In genomic region chr6:31403283-31403989, GRCh38 we compare ENCODE assay signal across 7 cellular contexts. TPM values are rescaled to one million over a fixed set of nuclear protein-coding genes. Genes with fewer than 3 reads are reported as not detected.
A peak's percentile ranks its signal among the peaks of the same experiment; 100 is the strongest.
DNase-seq lines count a peak whose midpoint lies in the region; ATAC-seq and TF ChIP-seq lines count a peak whose summit lies in the region.

Gene MICA (plus strand): TSS chr6:31403595. CDS start chr6:31403633, 38 bp downstream.

- TF ChIP-seq POLR2A in stomach (IDR thresholded peaks at IDR 0.05): peak in 2 of 4 donors; percentile 16 to 66

- peak; percentile 45 for ATAC-seq in HG02981 (IDR thresholded peaks at IDR 0.05; ENCODE audit: unreplicated experiment)

- in situ Hi-C loops in GM13977 (cut with MboI; ENCODE audit: low pct_unique_long_range_greater_than_20kb, low sequenced_read_pairs, unreplicated experiment): no loop called here

- no peak for TF ChIP-seq CTCF in GM13977 (IDR thresholded peaks at IDR 0.05; ENCODE audit: extremely low read depth, insufficient read depth, missing control alignments)
- peak; percentile 33 for TF ChIP-seq CTCF in neural crest cell (conservative IDR thresholded peaks at IDR 0.05)
- peak in 1 of 7 experiments; percentile 24 for TF ChIP-seq CTCF in stomach (IDR thresholded peaks at IDR 0.05)

- H3K27ac Mint-ChIP-seq in neural crest cell (ENCODE audit: unreplicated experiment): peak within 1 kb of the TSS; percentile 86

- peak within 1 kb of the TSS; percentile 73 to 100 (median 99) for H3K27ac ChIP-seq in stomach

- H3K4me3 ChIP-seq in stomach: peak within 1 kb of the TSS; percentile 63 to 79 (median 66)

- intact Hi-C loops in stomach (cut with DNase I; ENCODE audit: low total_unique reads): no loop called here

- DNase-seq in GM13977 (ENCODE audit: low spot score): peak; percentile 94
- peak; percentile 90 for DNase-seq in RPMI7951 (ENCODE audit: low read depth)
- peak in 3 of 4 experiments; percentile 21 to 47 (median 45) for DNase-seq in activated naive CD4-positive, alpha-beta T cell (lab: John Stamatoyannopoulos, UW)
- DNase-seq in foreskin melanocyte: peak; percentile 68
- peak; percentile 75 for DNase-seq in neural crest cell (ENCODE audit: low read depth, low spot score)
- DNase-seq in stomach: peak; percentile 93

- H3K4me1 ChIP-seq in stomach: peaks cover 24 to 82% (median 61%) of the 10 kb centered on the region in 4 donors

- H3K9me3 ChIP-seq in stomach: no peaks in the 10 kb centered on the region

- peaks cover 7% of the 10 kb centered on the region for H3K36me3 Mint-ChIP-seq in neural crest cell (ENCODE audit: low read depth)

- WGBS in stomach, 5 donors: 0 to 1% (median 1%) methylated on average over 24 to 54 of the region's 54 CpGs

- peaks cover 63% of the 10 kb centered on the region for H3K4me1 Mint-ChIP-seq in neural crest cell

- H3K27me3 ChIP-seq in stomach: no peaks in the 10 kb centered on the region

- peak within 1 kb of the TSS; percentile 85 for H3K4me3 Mint-ChIP-seq in neural crest cell

- TF ChIP-seq EP300 in stomach (IDR thresholded peaks at IDR 0.05): no peak

- H3K36me3 ChIP-seq in stomach: no peaks in the 10 kb centered on the region

- H3K27me3 Mint-ChIP-seq in neural crest cell (ENCODE audit: low read depth): peaks cover 20% of the 10 kb centered on the region

- H3K9me3 Mint-ChIP-seq in neural crest cell: no peaks in the 10 kb centered on the region

RNA-seq across cellular contexts. Expression of gene MICA, which starts in this region (rescaled TPM):
- 42.3 and 42.9 TPM in 2 replicates for total RNA-seq in RPMI7951 (2014; rRNA removed; shearing (Covaris generic))
- total RNA-seq in neural crest cell (21.1 and 21.7 TPM in 2 replicates), stomach (10 to 100 TPM in 3 of 5 donors, 1 to 10 TPM in 2; 2.0 to 13.4 (median 11.1) TPM)
- polyA plus RNA-seq in stomach: 10 to 100 TPM in 2 of 3 donors, 1 to 10 TPM in 1; 9.9 to 13.6 (median 13.1) TPM

Comparison
In these comparisons a context has a peak if more than half of its experiments do, and no peak if none do; other contexts are left out.
1. Peak in every context shown above with its lines: DNase-seq, ATAC-seq, H3K4me3 ChIP-seq and H3K27ac ChIP-seq.